Comparison of ENCODE assay signal across 8 cellular contexts in genomic region chr6:30556006-30556713, GRCh38. TPM values are rescaled to one million over a fixed set of nuclear protein-coding genes. Genes with fewer than 3 reads are reported as not detected.
DNase-seq lines count a peak whose midpoint lies in the region; ATAC-seq and TF ChIP-seq lines count a peak whose summit lies in the region.

A gene with protein sequence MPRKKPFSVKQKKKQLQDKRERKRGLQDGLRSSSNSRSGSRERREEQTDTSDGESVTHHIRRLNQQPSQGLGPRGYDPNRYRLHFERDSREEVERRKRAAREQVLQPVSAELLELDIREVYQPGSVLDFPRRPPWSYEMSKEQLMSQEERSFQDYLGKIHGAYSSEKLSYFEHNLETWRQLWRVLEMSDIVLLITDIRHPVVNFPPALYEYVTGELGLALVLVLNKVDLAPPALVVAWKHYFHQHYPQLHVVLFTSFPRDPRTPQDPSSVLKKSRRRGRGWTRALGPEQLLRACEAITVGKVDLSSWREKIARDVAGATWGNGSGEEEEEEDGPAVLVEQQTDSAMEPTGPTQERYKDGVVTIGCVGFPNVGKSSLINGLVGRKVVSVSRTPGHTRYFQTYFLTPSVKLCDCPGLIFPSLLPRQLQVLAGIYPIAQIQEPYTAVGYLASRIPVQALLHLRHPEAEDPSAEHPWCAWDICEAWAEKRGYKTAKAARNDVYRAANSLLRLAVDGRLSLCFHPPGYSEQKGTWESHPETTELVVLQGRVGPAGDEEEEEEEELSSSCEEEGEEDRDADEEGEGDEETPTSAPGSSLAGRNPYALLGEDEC (minus strand): TSS chr6:30556489. CDS start chr6:30556203, 286 bp downstream.

- peaks cover 58% of the 10 kb centered on the region for H3K36me3 Mint-ChIP-seq in CD8-positive, alpha-beta T cell
- H3K36me3 Mint-ChIP-seq in memory B cell, result peaks cover 18% of the 10 kb centered on the region

- H3K4me3 Mint-ChIP-seq in CD8-positive, alpha-beta T cell, result peak within 1 kb of the TSS; percentile 95
- peak within 1 kb of the TSS; percentile 98 for H3K4me3 Mint-ChIP-seq in memory B cell

- intact Hi-C loops in CD8-positive, alpha-beta T cell (cut with DNase I, micrococcal nuclease), result loop anchor here (1.0 to 10.0 kb wide), 13 partner anchors 15 to 641 kb away; partner anchors contain the start of genes ABCF1 (in 2 of the 2), HLA-E (in 2 of the 2), MDC1 (in 2 of the 2) and MRPS18B (in 2 of the 2)

- H3K27me3 Mint-ChIP-seq in CD8-positive, alpha-beta T cell (ENCODE audit: low read depth), result no peaks in the 10 kb centered on the region
- no peaks in the 10 kb centered on the region for H3K27me3 Mint-ChIP-seq in memory B cell

- H3K27ac ChIP-seq in CD8-positive, alpha-beta T cell (ENCODE audit: low read depth, low read length), result peak within 1 kb of the TSS; percentile 98

- no peaks in the 10 kb centered on the region for H3K9me3 Mint-ChIP-seq in CD8-positive, alpha-beta T cell
- H3K9me3 Mint-ChIP-seq in memory B cell, result no peaks in the 10 kb centered on the region

- H3K9me3 ChIP-seq in CD8-positive, alpha-beta T cell (ENCODE audit: low read length), result no peaks in the 10 kb centered on the region

- H3K36me3 ChIP-seq in CD8-positive, alpha-beta T cell (ENCODE audit: insufficient read depth, low read length), result peaks cover 17% of the 10 kb centered on the region

- H3K4me3 ChIP-seq in CD8-positive, alpha-beta T cell (ENCODE audit: low read depth, low read length), result peak within 1 kb of the TSS; percentile 75

- peak within 1 kb of the TSS; percentile 99 for H3K27ac Mint-ChIP-seq in CD8-positive, alpha-beta T cell
- H3K27ac Mint-ChIP-seq in memory B cell, result peak within 1 kb of the TSS; percentile 97

- no peaks in the 10 kb centered on the region for H3K27me3 ChIP-seq in CD8-positive, alpha-beta T cell (ENCODE audit: insufficient read depth, low read length)

- CTCF ChIA-PET in CD8-positive, alpha-beta T cell (lab: Charles Lee), result interaction anchor here (0.6 to 3.4 kb wide), 11 partner anchors 11 to 166 kb away, joined by 3 to 40 read pairs (median 6); partner anchors contain the start of gene ABCF1
- CTCF ChIA-PET in activated CD8-positive, alpha-beta memory T cell treated with anti-CD3 and anti-CD28 coated beads for 36 hours (lab: Charles Lee), result interaction anchor here (0.9 to 6.3 kb wide), 6 partner anchors 11 to 92 kb away, joined by 3 to 43 read pairs (median 4); no protein-coding TSS in a partner anchor

- TF ChIP-seq CTCF in CD8-positive, alpha-beta T cell (IDR thresholded peaks at IDR 0.05), result no peak

- peak; percentile 90 for ATAC-seq in CD8-positive, alpha-beta T cell
- ATAC-seq in GM19467 (IDR thresholded peaks at IDR 0.05; ENCODE audit: unreplicated experiment), result peak; percentile 50
- peak; percentile 82 for ATAC-seq in memory B cell (ENCODE audit: low read depth)

- POLR2A ChIA-PET in CD8-positive, alpha-beta T cell (lab: Charles Lee), result interaction anchor here (0.6 to 4.0 kb wide), 12 partner anchors 10 to 166 kb away, joined by 3 to 32 read pairs (median 7); partner anchors contain the start of genes ABCF1, MRPS18B and PPP1R10
- POLR2A ChIA-PET in activated CD8-positive, alpha-beta memory T cell treated with anti-CD3 and anti-CD28 coated beads for 36 hours (lab: Charles Lee), result interaction anchor here (0.6 to 3.2 kb wide), 7 partner anchors 11 to 620 kb away, joined by 3 to 20 read pairs (median 5); partner anchors contain the start of gene ABCF1

- peaks cover 41% of the 10 kb centered on the region for H3K4me1 Mint-ChIP-seq in CD8-positive, alpha-beta T cell (ENCODE audit: low read depth)
- peaks cover 22% of the 10 kb centered on the region for H3K4me1 Mint-ChIP-seq in memory B cell

- H3K4me1 ChIP-seq in CD8-positive, alpha-beta T cell (ENCODE audit: insufficient read depth, low read length), result peaks cover 25% of the 10 kb centered on the region

- peak; percentile 97 to 100 (median 99) for DNase-seq in CD8-positive, alpha-beta T cell
- peak; percentile 64 for DNase-seq in HS-5 (ENCODE audit: low read depth)
- DNase-seq in NOMO-1 (lab: John Stamatoyannopoulos, UW; ENCODE audit: unreplicated experiment in 2 of 2), result peak; percentile 84 to 87
- DNase-seq in effector CD8-positive, alpha-beta T cell (lab: John Stamatoyannopoulos, UW), result peak; percentile 99
- DNase-seq in memory B cell (ENCODE audit: low spot score in 2 of 2), result peak; percentile 99
- peak; percentile 97 for DNase-seq in stimulated activated CD8-positive, alpha-beta memory T cell treated with anti-CD3 and anti-CD28 coated beads, Interleukin-12 subunit alpha, Interleukin-12 subunit beta, amount 100 ng/mL, for 4 hours (ENCODE audit: low read depth)

RNA-seq across cellular contexts. Expression of the gene that starts here (rescaled TPM):
- 100 to 1,000 TPM; 148 to 159 TPM for total RNA-seq in CD8-positive, alpha-beta T cell
- 100 to 1,000 TPM; 112 to 119 TPM for total RNA-seq in activated CD8-positive, alpha-beta memory T cell treated with anti-CD3 and anti-CD28 coated beads for 36 hours

Comparison
In these comparisons a context has a peak if more than half of its experiments do, and no peak if none do; other contexts are left out.
1. Peak in every context shown above with its lines: DNase-seq, ATAC-seq, H3K4me3 ChIP-seq and H3K27ac ChIP-seq.